In genomic region chr10:125149278-125150047, GRCh38 we compare ENCODE assay signal across 8 cellular contexts. TPM values are rescaled to one million over a fixed set of nuclear protein-coding genes. Genes with fewer than 3 reads are reported as not detected.
DNase-seq lines count a peak whose midpoint lies in the region; ATAC-seq and TF ChIP-seq lines count a peak whose summit lies in the region.

No MANE protein-coding gene starts in this region.

- intact Hi-C loops in CD14-positive monocyte (cut with micrococcal nuclease): loop anchor here (5.0 to 10.0 kb wide), 5 partner anchors 87 to 1995 kb away; partner anchors contain the start of genes BCCIP (in 2 of the 2), UROS (in 2 of the 2) and BUB3 (in 1 of the 2)
- intact Hi-C loops in spleen (cut with DNase I; ENCODE audit: low total_unique reads): loop anchor here (10.0 kb wide), 1 partner anchor 105 kb away; no protein-coding TSS in a partner anchor

- peaks cover 24 to 29% of the 10 kb centered on the region in 2 donors for H3K36me3 Mint-ChIP-seq in CD14-positive monocyte

- H3K4me3 ChIP-seq in choroid plexus epithelial cell (ENCODE audit: low read depth, low read length) (no peak overlapping the region), mesodermal cell (ENCODE audit: extremely low read depth, insufficient read depth, low read length, poor library complexity, severe bottlenecking) (no peak overlapping the region), spleen (no peak overlapping the region)

- H3K36me3 ChIP-seq in mesodermal cell (ENCODE audit: control insufficient read depth, insufficient read depth, low read length): peaks cover 72% of the 10 kb centered on the region
- H3K36me3 ChIP-seq in spleen: peaks cover 0 to 6% (median 0%) of the 10 kb centered on the region in 6 donors

- peaks cover 89% of the 10 kb centered on the region for H3K4me1 Mint-ChIP-seq in CD14-positive monocyte

- H3K27ac ChIP-seq in mesodermal cell (ENCODE audit: low read depth, low read length, severe bottlenecking) (peak overlapping the region; percentile 41), spleen (peak overlapping the region in 4 of 8 donors; percentile 32 to 75 (median 62))

- no peaks in the 10 kb centered on the region for H3K9me3 Mint-ChIP-seq in CD14-positive monocyte

- peak overlapping the region; percentile 55 to 69 for H3K4me3 Mint-ChIP-seq in CD14-positive monocyte

- TF ChIP-seq CTCF in CD14-positive monocyte (IDR thresholded peaks at IDR 0.05): no peak
- no peak for TF ChIP-seq CTCF in choroid plexus epithelial cell (conservative IDR thresholded peaks at IDR 0.05; ENCODE audit: low read depth, low read length)
- TF ChIP-seq CTCF in spleen (IDR thresholded peaks at IDR 0.05 in 8 of 11, conservative IDR thresholded peaks at IDR 0.05 in 3 of 11): no peak

- peak; percentile 81 for DNase-seq in CD14-positive monocyte (ENCODE audit: low spot score)
- peak; percentile 54 for DNase-seq in NCI-H1105 treated with DMSO at 0.1 percent for 48 hours (lab: John Stamatoyannopoulos, UW)
- DNase-seq in choroid plexus epithelial cell (ENCODE audit: low read depth): peak; percentile 89
- DNase-seq in spleen: no peak

- no peak for ATAC-seq in HG03097 (IDR thresholded peaks at IDR 0.05; ENCODE audit: low FRiP score, unreplicated experiment)
- no peak for ATAC-seq in GM18502 (IDR thresholded peaks at IDR 0.05; ENCODE audit: poor library complexity, unreplicated experiment)
- no peak for ATAC-seq in GM18867 (IDR thresholded peaks at IDR 0.05; ENCODE audit: unreplicated experiment)

- TF ChIP-seq POLR2A in spleen (IDR thresholded peaks at IDR 0.05): no peak

- H3K4me1 ChIP-seq in mesodermal cell (ENCODE audit: control insufficient read depth, insufficient read depth, low read length, poor library complexity, severe bottlenecking) (peaks cover 64% of the 10 kb centered on the region), spleen (peaks cover 44 to 100% (median 93%) of the 10 kb centered on the region in 6 donors)

- 84 to 87% methylated on average over 8 to 11 of the region's 12 CpGs for WGBS in mesodermal cell (ENCODE audit: insufficient coverage in 2 of 2), 2 experiments
- 55 to 65% (median 60%) methylated on average over 12 of the region's 12 CpGs for WGBS in spleen, 5 donors

- peak overlapping the region; percentile 86 to 94 (median 93) for H3K27ac Mint-ChIP-seq in CD14-positive monocyte

- no peaks in the 10 kb centered on the region for H3K9me3 ChIP-seq in mesodermal cell (ENCODE audit: control insufficient read depth, low read length)
- no peaks in the 10 kb centered on the region for H3K9me3 ChIP-seq in spleen

- H3K27me3 Mint-ChIP-seq in CD14-positive monocyte (ENCODE audit: low read depth in 3 of 3): no peaks in the 10 kb centered on the region

- peaks cover 0 to 82% (median 5%) of the 10 kb centered on the region in 7 donors for H3K27me3 ChIP-seq in spleen (replicated peaks in 1 of 7)

RNA-seq across cellular contexts. Expression of gene CTBP2, which starts 10.9 kb away (rescaled TPM):
- polyA plus RNA-seq in CD14-positive monocyte: 10 to 100 TPM; 40.9 to 41.1 TPM
- 121 TPM for polyA plus RNA-seq in mesodermal cell (2013, experiment 1 of 2)
- polyA plus RNA-seq in mesodermal cell (2013, experiment 2 of 2): 108 TPM
- total RNA-seq in spleen: 10 to 100 TPM; 32.2 to 74.4 (median 52.0) TPM
- polyA plus RNA-seq in spleen: 10 to 100 TPM in 1 of 3 donors, 1 to 10 TPM in 2; 6.7 to 19.2 (median 7.0) TPM
